ENCODE assay signal across 18 cellular contexts in genomic region chr3:126434264-126434590, GRCh38. TPM values are rescaled to one million over a fixed set of nuclear protein-coding genes. Genes with fewer than 3 reads are reported as not detected.
"Had no signal": no experiment of that assay in that cellular context is flagged by ENCODE, and none has a peak within 500 bp of the region (broad histone marks: within the 10 kb centered on the region; RNA-seq: fewer than 3 reads in every experiment).

No MANE protein-coding gene starts in this region.

- H3K9ac ChIP-seq: parathyroid adenoma had no signal

- H2AFZ ChIP-seq: parathyroid adenoma had no signal

- H3K4me1 ChIP-seq: body of pancreas, left lung, parathyroid adenoma, thyroid gland had no signal

- H3K9me3 ChIP-seq: body of pancreas, left lung, thyroid gland had no signal

- ATAC-seq: activated naive CD4-positive, alpha-beta T cell treated with anti-CD3 and anti-CD28 coated beads, Interleukin-2, amount 50 U/mL, for 72 hours; activated T-cell treated with anti-CD3 and anti-CD28 coated beads, Interleukin-2, amount 50 U/mL, for 4 hours; body of pancreas; left lung had no signal

- H3K27ac ChIP-seq: body of pancreas, left lung, parathyroid adenoma, thyroid gland had no signal

- H3K4me3 ChIP-seq: body of pancreas, left lung, thyroid gland had no signal

- H3K27me3 ChIP-seq: body of pancreas, left lung, thyroid gland had no signal

- DNase-seq: activated CD4-positive, alpha-beta T cell treated with anti-CD3 and anti-CD28 coated beads, Interleukin-2, amount 50 U/mL, for 1 hour; activated CD4-positive, CD25-positive, alpha-beta regulatory T cell; activated effector memory CD4-positive, alpha-beta T cell treated with anti-CD3 and anti-CD28 coated beads, Interleukin-2, amount 50 U/mL, for 16 hours; activated T-cell treated with anti-CD3 and anti-CD28 coated beads, Interleukin-2, amount 50 U/mL, for 4 hours; amniotic stem cell; body of pancreas; mesendoderm; SHP77 treated with DMSO at 0.1 percent for 48 hours; stimulated activated CD4-positive, alpha-beta T cell treated with anti-CD3 and anti-CD28 coated beads, Interleukin-12 subunit alpha, Interleukin-12 subunit beta, amount 100 ng/mL, for 4 hours; stimulated activated CD4-positive, alpha-beta T cell treated with anti-CD3 and anti-CD28 coated beads, Interleukin-2, amount 100 ng/mL, for 48 hours; thyroid gland had no signal

- H3K79me2 ChIP-seq: parathyroid adenoma had no signal

RNA-seq across cellular contexts. Expression of gene CFAP100, which starts 39.5 kb away (rescaled TPM):
- total RNA-seq: activated CD8-positive, alpha-beta memory T cell treated with anti-CD3 and anti-CD28 coated beads for 36 hours; activated naive CD4-positive, alpha-beta T cell treated with anti-CD3 and anti-CD28 coated beads, Interleukin-2, amount 50 U/mL, for 72 hours; activated T-cell treated with anti-CD3 and anti-CD28 coated beads, Interleukin-2, amount 50 U/mL, for 4 hours; body of pancreas; esophagus mucosa; right cardiac atrium; T-helper 2 cell treated with Interferon-gamma antibody and Interleukin-4, amounts not matched to agents 100 ng/mL and 5 ng/mL, for 36 hours; thyroid gland had no signal
- polyA plus RNA-seq: right cardiac atrium had no signal
